ENCODE assay signal across 1 cellular context in genomic region chr7:5360971-5361370, GRCh38.
TF ChIP-seq lines count a peak whose summit lies in the region.

No MANE protein-coding gene starts in this region.

TF ChIP-seq in WTC11, 78 proteins besides CTCF, POLR2A, EP300 and RAD21 (continued from another document):
- TF ChIP-seq ZNF219 (CRISPR knock-in tag; IDR thresholded peaks at IDR 0.05; ENCODE audit: borderline replicate concordance): no peak
- no peak for TF ChIP-seq TCF7 (CRISPR knock-in tag; IDR thresholded peaks at IDR 0.05; ENCODE audit: low read depth)
- no peak for TF ChIP-seq NR1H2 (CRISPR knock-in tag; IDR thresholded peaks at IDR 0.05)
- TF ChIP-seq ATF6 (CRISPR knock-in tag; IDR thresholded peaks at IDR 0.05): no peak
